In genomic region chr11:105282658-105283057, GRCh38 we compare ENCODE assay signal across 25 cellular contexts.
"Had no signal": no experiment of that assay in that cellular context is flagged by ENCODE, and none has a peak within 500 bp of the region (broad histone marks: within the 10 kb centered on the region; RNA-seq: fewer than 3 reads in every experiment).

No MANE protein-coding gene starts in this region.

- H3K36me3 ChIP-seq: ascending aorta, breast epithelium, SJSA1 had no signal

- DNase-seq: activated CD4-positive, alpha-beta memory T cell treated with anti-CD3 and anti-CD28 coated beads, Interleukin-2, amount 10 ng/mL, durations not matched to agents 7 days and 5 days; activated CD4-positive, alpha-beta T cell treated with anti-CD3 and anti-CD28 coated beads for 36 hours; activated CD4-positive, alpha-beta T cell treated with anti-CD3 and anti-CD28 coated beads, Interleukin-2, amount 10 ng/mL, durations not matched to agents 7 days and 5 days; activated CD8-positive, alpha-beta memory T cell treated with anti-CD3 and anti-CD28 coated beads for 24 hours; activated CD8-positive, alpha-beta memory T cell treated with anti-CD3 and anti-CD28 coated beads, Interleukin-2, amount 10 ng/mL, durations not matched to agents 7 days and 5 days; activated effector memory CD4-positive, alpha-beta T cell treated with anti-CD3 and anti-CD28 coated beads, Interleukin-2, amount 50 U/mL, for 16 hours; activated naive CD4-positive, alpha-beta T cell; activated naive CD4-positive, alpha-beta T cell treated with anti-CD3 and anti-CD28 coated beads, Interleukin-2, amount 50 U/mL, for 16 hours; activated naive CD8-positive, alpha-beta T cell treated with anti-CD3 and anti-CD28 coated beads for 36 hours; activated T-cell treated with anti-CD3 and anti-CD28 coated beads, Interleukin-2, amount 50 U/mL, for 1 hour; activated T-cell treated with anti-CD3 and anti-CD28 coated beads, Interleukin-2, amount 50 U/mL, for 72 hours; amygdala; NCI-H1105; NCI-H1417 treated with DMSO at 0.1 percent for 48 hours; NCI-H1694; NCI-H1930; NCI-H2081 treated with DMSO at 0.1 percent for 48 hours; NCI-H345; NCI-H524 treated with DMSO at 0.1 percent for 48 hours; RPMI8226; SHP77 treated with DMSO at 0.1 percent for 48 hours had no signal

- H3K4me3 ChIP-seq: ascending aorta, breast epithelium, K562, SJSA1 had no signal

- FAIRE-seq: K562 had no signal

- H3K27ac ChIP-seq: ascending aorta, breast epithelium, SJSA1 had no signal

- H3K27me3 ChIP-seq: ascending aorta, breast epithelium, SJSA1 had no signal

- H3K4me1 ChIP-seq: ascending aorta, breast epithelium, SJSA1 had no signal

- H3K9me3 ChIP-seq: ascending aorta, breast epithelium, SJSA1 had no signal
